ENCODE assay signal across 11 cellular contexts in the genomic region with DNA sequence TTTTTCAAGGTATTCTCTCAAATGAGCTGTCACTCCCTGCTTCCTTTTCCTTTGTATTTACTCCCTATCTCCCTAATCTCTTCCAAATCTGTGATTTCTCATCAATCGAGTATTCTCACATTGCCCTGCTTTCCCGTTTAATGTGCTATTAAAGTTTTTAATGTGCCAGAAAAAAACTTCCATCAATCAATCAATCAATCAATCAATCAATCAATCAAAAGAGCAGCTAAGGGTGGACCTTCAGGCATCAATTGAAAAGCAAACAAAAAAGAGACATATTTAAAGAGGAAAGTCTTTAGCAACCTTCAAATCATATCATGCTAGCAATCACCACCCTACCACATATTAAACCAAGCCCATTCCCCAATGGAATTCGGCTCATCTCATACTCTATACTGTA.
"Had no signal": no experiment of that assay in that cellular context is flagged by ENCODE, and none has a peak within 500 bp of the region (broad histone marks: within the 10 kb centered on the region; RNA-seq: fewer than 3 reads in every experiment).

No MANE protein-coding gene starts in this region.

- H3K9me3 Mint-ChIP-seq: stimulated activated memory B cell treated with anti-CD40 and anti-IgM and Interleukin-4, amounts not matched to agents 10 μg/mL and 1 μg/mL and 100 μg/mL, for 72 hours had no signal

- H3K27ac Mint-ChIP-seq: stimulated activated memory B cell treated with anti-CD40 and anti-IgM and Interleukin-4, amounts not matched to agents 10 μg/mL and 1 μg/mL and 100 μg/mL, for 72 hours had no signal

- H3K27me3 ChIP-seq: body of pancreas, colonic mucosa, esophagus muscularis mucosa, tibial nerve, uterus had no signal

- DNase-seq: activated gamma-delta T cell treated with Interleukin-2 at 50 U/mL for 16 hours; amygdala; body of pancreas; central memory CD4-positive, alpha-beta T cell; colonic mucosa; mammary epithelial cell; retina; uterus had no signal

- H3K4me1 ChIP-seq: colonic mucosa, esophagus muscularis mucosa, tibial nerve, uterus had no signal

- H3K27me3 Mint-ChIP-seq: stimulated activated memory B cell treated with anti-CD40 and anti-IgM and Interleukin-4, amounts not matched to agents 10 μg/mL and 1 μg/mL and 100 μg/mL, for 72 hours had no signal

- H3K4me3 Mint-ChIP-seq: stimulated activated memory B cell treated with anti-CD40 and anti-IgM and Interleukin-4, amounts not matched to agents 10 μg/mL and 1 μg/mL and 100 μg/mL, for 72 hours had no signal

- H3K4me1 Mint-ChIP-seq: stimulated activated memory B cell treated with anti-CD40 and anti-IgM and Interleukin-4, amounts not matched to agents 10 μg/mL and 1 μg/mL and 100 μg/mL, for 72 hours had no signal

- H3K27ac ChIP-seq: body of pancreas, colonic mucosa, esophagus muscularis mucosa, tibial nerve, uterus had no signal

- H3K4me3 ChIP-seq: body of pancreas, colonic mucosa, esophagus muscularis mucosa, tibial nerve, uterus had no signal

- H3K36me3 ChIP-seq: colonic mucosa, uterus had no signal

- ATAC-seq: body of pancreas; stimulated activated memory B cell treated with anti-CD40 and anti-IgM and Interleukin-4, amounts not matched to agents 10 μg/mL and 1 μg/mL and 100 μg/mL, for 72 hours had no signal

- H3K9me3 ChIP-seq: body of pancreas, colonic mucosa, esophagus muscularis mucosa, tibial nerve, uterus had no signal
